In the genomic region with DNA sequence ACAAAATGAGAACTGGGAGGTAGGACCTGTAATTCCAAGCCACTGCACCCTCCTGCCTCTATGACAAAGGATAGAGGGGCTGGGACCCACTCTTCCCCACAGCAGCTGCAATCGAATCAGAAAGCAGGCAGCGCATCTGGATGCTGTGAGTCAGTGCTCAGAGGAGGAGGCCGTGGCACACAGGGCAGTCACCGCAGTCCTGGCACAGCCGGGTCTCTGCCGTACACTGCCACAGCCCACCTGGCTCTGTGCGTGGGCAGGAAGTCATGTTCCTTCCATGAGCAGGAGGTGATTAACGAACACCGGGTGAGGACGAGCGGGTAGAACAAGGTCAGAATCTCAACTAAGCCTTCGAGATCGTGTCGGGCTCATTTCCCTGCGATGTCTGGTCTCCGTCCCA, we compare ENCODE assay signal across 20 cellular contexts.
"Had no signal": no experiment of that assay in that cellular context is flagged by ENCODE, and none has a peak within 500 bp of the region (broad histone marks: within the 10 kb centered on the region; RNA-seq: fewer than 3 reads in every experiment).

No MANE protein-coding gene starts in this region.

- DNase-seq: activated CD4-positive, alpha-beta T cell treated with anti-CD3 and anti-CD28 coated beads, Interleukin-2, amount 10 ng/mL, durations not matched to agents 24 days and 14 days; activated CD8-positive, alpha-beta memory T cell treated with anti-CD3 and anti-CD28 coated beads, Interleukin-2, amount 50 U/mL, for 4 hours; activated naive CD4-positive, alpha-beta T cell treated with anti-CD3 and anti-CD28 coated beads for 36 hours; activated T-cell treated with anti-CD3 and anti-CD28 coated beads, Interleukin-2, amount 50 U/mL, for 4 hours; anterior cingulate cortex; cerebellar nuclear complex; cortex of kidney; erythroblast; gastrocnemius medialis; heart left ventricle; mesenchymal stem cell; naive thymus-derived CD8-positive, alpha-beta T cell; sigmoid colon; spleen; stimulated activated CD4-positive, alpha-beta T cell treated with anti-CD3 and anti-CD28 coated beads, Interleukin-4, amount 100 ng/mL, for 4 hours; upper lobe of left lung had no signal

- H3K27me3 ChIP-seq: gastrocnemius medialis, sigmoid colon, upper lobe of left lung had no signal

- H3K9me3 Mint-ChIP-seq: activated CD4-positive, alpha-beta T cell treated with anti-CD3 and anti-CD28 coated beads, Interleukin-2, amount 10 ng/mL, durations not matched to agents 24 days and 14 days; activated naive CD4-positive, alpha-beta T cell treated with anti-CD3 and anti-CD28 coated beads for 36 hours; activated T-cell treated with anti-CD3 and anti-CD28 coated beads, Interleukin-2, amount 50 U/mL, for 4 hours; naive thymus-derived CD8-positive, alpha-beta T cell; stimulated activated memory B cell treated with anti-CD40 and anti-IgM and Interleukin-4, amounts not matched to agents 10 μg/mL and 1 μg/mL and 100 μg/mL, for 72 hours had no signal

- H3K27ac Mint-ChIP-seq: activated CD4-positive, alpha-beta T cell treated with anti-CD3 and anti-CD28 coated beads, Interleukin-2, amount 10 ng/mL, durations not matched to agents 24 days and 14 days; activated naive CD4-positive, alpha-beta T cell treated with anti-CD3 and anti-CD28 coated beads for 36 hours; naive thymus-derived CD8-positive, alpha-beta T cell; stimulated activated memory B cell treated with anti-CD40 and anti-IgM and Interleukin-4, amounts not matched to agents 10 μg/mL and 1 μg/mL and 100 μg/mL, for 72 hours had no signal

- H3K4me1 ChIP-seq: gastrocnemius medialis, heart left ventricle, parathyroid adenoma, sigmoid colon, spleen, upper lobe of left lung had no signal

- H2AFZ ChIP-seq: parathyroid adenoma had no signal

- FAIRE-seq: endometrium had no signal

- H3K79me2 ChIP-seq: parathyroid adenoma had no signal

- H3K4me1 Mint-ChIP-seq: activated CD4-positive, alpha-beta T cell treated with anti-CD3 and anti-CD28 coated beads, Interleukin-2, amount 10 ng/mL, durations not matched to agents 24 days and 14 days; stimulated activated memory B cell treated with anti-CD40 and anti-IgM and Interleukin-4, amounts not matched to agents 10 μg/mL and 1 μg/mL and 100 μg/mL, for 72 hours had no signal

- H3K36me3 ChIP-seq: gastrocnemius medialis, heart left ventricle, sigmoid colon, spleen, thoracic aorta, upper lobe of left lung had no signal

- H3K27ac ChIP-seq: gastrocnemius medialis, heart left ventricle, parathyroid adenoma, sigmoid colon, spleen, thoracic aorta, upper lobe of left lung had no signal

- H3K4me3 Mint-ChIP-seq: activated CD4-positive, alpha-beta T cell treated with anti-CD3 and anti-CD28 coated beads, Interleukin-2, amount 10 ng/mL, durations not matched to agents 24 days and 14 days; activated naive CD4-positive, alpha-beta T cell treated with anti-CD3 and anti-CD28 coated beads for 36 hours; activated T-cell treated with anti-CD3 and anti-CD28 coated beads, Interleukin-2, amount 50 U/mL, for 4 hours; naive thymus-derived CD8-positive, alpha-beta T cell; stimulated activated memory B cell treated with anti-CD40 and anti-IgM and Interleukin-4, amounts not matched to agents 10 μg/mL and 1 μg/mL and 100 μg/mL, for 72 hours had no signal

- H3K9ac ChIP-seq: parathyroid adenoma had no signal

- ATAC-seq: activated T-cell treated with anti-CD3 and anti-CD28 coated beads, Interleukin-2, amount 50 U/mL, for 4 hours; gastrocnemius medialis; heart left ventricle; naive thymus-derived CD8-positive, alpha-beta T cell; stimulated activated memory B cell treated with anti-CD40 and anti-IgM and Interleukin-4, amounts not matched to agents 10 μg/mL and 1 μg/mL and 100 μg/mL, for 72 hours had no signal

- H3K4me3 ChIP-seq: gastrocnemius medialis, heart left ventricle, sigmoid colon, spleen, thoracic aorta, upper lobe of left lung had no signal

- H3K36me3 Mint-ChIP-seq: naive thymus-derived CD8-positive, alpha-beta T cell; stimulated activated memory B cell treated with anti-CD40 and anti-IgM and Interleukin-4, amounts not matched to agents 10 μg/mL and 1 μg/mL and 100 μg/mL, for 72 hours had no signal

- H3K9me3 ChIP-seq: gastrocnemius medialis, heart left ventricle, sigmoid colon, spleen, thoracic aorta, upper lobe of left lung had no signal

- H3K27me3 Mint-ChIP-seq: activated CD4-positive, alpha-beta T cell treated with anti-CD3 and anti-CD28 coated beads, Interleukin-2, amount 10 ng/mL, durations not matched to agents 24 days and 14 days had no signal
